In the genomic region with DNA sequence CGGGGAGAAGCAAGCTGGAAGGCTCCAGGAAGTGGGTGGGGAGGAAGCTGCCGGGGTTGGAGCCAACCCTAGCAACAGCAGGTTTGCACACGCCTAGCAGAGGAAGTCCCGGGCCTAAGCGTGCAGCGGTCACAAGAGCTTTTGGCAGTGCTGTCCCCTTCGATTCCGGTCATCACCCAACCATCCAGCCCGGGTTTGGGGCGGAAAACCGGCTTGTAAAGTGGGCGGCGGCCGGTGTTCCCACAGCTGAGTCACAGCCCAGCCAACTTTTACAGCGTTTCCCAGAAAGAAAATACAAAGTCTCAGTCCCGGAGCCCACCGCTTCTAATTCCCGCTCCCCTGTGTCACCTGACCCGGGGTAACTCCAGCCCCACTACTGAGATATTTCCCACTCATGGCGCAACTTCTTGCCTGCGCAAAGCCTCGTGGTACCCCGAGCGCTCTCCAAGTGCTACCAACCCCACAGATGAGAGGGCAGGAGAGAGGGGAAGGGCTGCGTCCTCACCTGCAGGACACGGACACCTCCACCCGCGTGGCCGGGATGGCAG, we compare ENCODE assay signal across 9 cellular contexts. TPM values are rescaled to one million over a fixed set of nuclear protein-coding genes. Genes with fewer than 3 reads are reported as not detected.
A peak's percentile ranks its signal among the peaks of the same experiment; 100 is the strongest.
DNase-seq lines count a peak whose midpoint lies in the region; ATAC-seq, FAIRE-seq and TF ChIP-seq lines count a peak whose summit lies in the region.
"Had no signal": no experiment of that assay in that cellular context is flagged by ENCODE, and none has a peak within 500 bp of the region (broad histone marks: within the 10 kb centered on the region; RNA-seq: fewer than 3 reads in every experiment).

No MANE protein-coding gene starts in this region.

- H3K14ac ChIP-seq in H1 (ENCODE audit: insufficient read length) = no peak overlapping the region

- CTCF ChIA-PET in activated CD4-positive, alpha-beta memory T cell treated with anti-CD3 and anti-CD28 coated beads, Interleukin-2, amount 10 ng/mL, durations not matched to agents 7 days and 5 days (lab: Charles Lee) = interaction anchor here (0.7 to 2.7 kb wide), 4 partner anchors 10 to 1127 kb away, joined by 3 to 19 read pairs (median 7); no protein-coding TSS in a partner anchor
- CTCF ChIA-PET in H1 (lab: Charles Lee; ENCODE audit: partially characterized antibody) = interaction anchor here (0.6 to 2.7 kb wide), 6 partner anchors 61 to 368 kb away, joined by 3 to 18 read pairs (median 6); no protein-coding TSS in a partner anchor

- TF ChIP-seq EP300 in H1 (IDR thresholded peaks at IDR 0.05; ENCODE audit: borderline replicate concordance in 1 of 2, low read depth in 2 of 2, low read length in 2 of 2) = no peak

- no peak overlapping the region for H4K5ac ChIP-seq in H1 (ENCODE audit: insufficient read length, low read depth, low read length)
- H4K5ac ChIP-seq in mesendoderm (ENCODE audit: low read length) = no peak overlapping the region

- peak overlapping the region; percentile 85 for H4K91ac ChIP-seq in H1 (replicated peaks; ENCODE audit: insufficient read length, low read length)

- H2AK5ac ChIP-seq in H1 (ENCODE audit: low read depth, low read length) (no peak overlapping the region), mesendoderm (ENCODE audit: low read length) (no peak overlapping the region)

- H3K27me3 ChIP-seq in HAP-1 (ENCODE audit: low read depth) = no peaks in the 10 kb centered on the region
- no peaks in the 10 kb centered on the region for H3K27me3 ChIP-seq in MM.1S (replicated peaks; ENCODE audit: insufficient read depth, low read length)
- peaks cover 0 to 10% (median 4%) of the 10 kb centered on the region in 4 experiments; a peak in 4 of 7 replicates for H3K27me3 ChIP-seq in H1 (replicated peaks in 1 of 4; ENCODE audit: control insufficient read depth in 3 of 4, extremely low read depth in 1 of 4, insufficient read depth in 3 of 4, low read length in 3 of 4)
- H3K27me3 ChIP-seq in mesendoderm (ENCODE audit: insufficient read depth, low read length, poor library complexity) = no peaks in the 10 kb centered on the region

- peaks cover 15% of the 10 kb centered on the region for H3K23me2 ChIP-seq in H1 (ENCODE audit: low read depth, low read length)

- H3K18ac ChIP-seq in H1 (ENCODE audit: extremely low read depth, low read length) (peak overlapping the region; percentile 42; the same call in 1 of the 2 replicates), mesendoderm (ENCODE audit: low read length) (peak overlapping the region; percentile 18)

- no peak overlapping the region for H3K23ac ChIP-seq in H1 (ENCODE audit: insufficient read length)
- no peak overlapping the region for H3K23ac ChIP-seq in mesendoderm (ENCODE audit: low read length)

- H3K9me3 ChIP-seq in HAP-1 = no peaks in the 10 kb centered on the region
- H3K9me3 ChIP-seq in MM.1S (replicated peaks; ENCODE audit: insufficient read depth, low read length) = no peaks in the 10 kb centered on the region
- no peaks in the 10 kb centered on the region for H3K9me3 ChIP-seq in H1 (ENCODE audit: insufficient read depth in 2 of 2, low read depth in 1 of 2, low read length in 1 of 2)

- TF ChIP-seq POLR2A in H1 (IDR thresholded peaks at IDR 0.05; ENCODE audit: control extremely low read depth in 1 of 2, low read depth in 2 of 2, low read length in 2 of 2) = peak in 1 of 2 experiments; percentile 31; a peak in 1 of 3 replicates

- peak overlapping the region; percentile 83 for H3K27ac Mint-ChIP-seq in activated CD4-positive, alpha-beta memory T cell treated with anti-CD3 and anti-CD28 coated beads, Interleukin-2, amount 10 ng/mL, durations not matched to agents 7 days and 5 days
- peak overlapping the region; percentile 17 for H3K27ac Mint-ChIP-seq in stimulated activated memory B cell treated with anti-CD40 and anti-IgM and Interleukin-4, amounts not matched to agents 10 μg/mL and 1 μg/mL and 100 μg/mL, for 72 hours

- H3K4me3 Mint-ChIP-seq in activated CD4-positive, alpha-beta memory T cell treated with anti-CD3 and anti-CD28 coated beads, Interleukin-2, amount 10 ng/mL, durations not matched to agents 7 days and 5 days = peak overlapping the region; percentile 86
- H3K4me3 Mint-ChIP-seq in stimulated activated memory B cell treated with anti-CD40 and anti-IgM and Interleukin-4, amounts not matched to agents 10 μg/mL and 1 μg/mL and 100 μg/mL, for 72 hours = peak overlapping the region; percentile 75

- H3K56ac ChIP-seq in H1 (replicated peaks; ENCODE audit: insufficient read length, low read depth, low read length) (no peak overlapping the region), mesendoderm (ENCODE audit: low read length) (peak overlapping the region; percentile 94)

- DNase-seq in GM12864 (ENCODE audit: low read depth) (no peak), HAP-1 (ENCODE audit: low spot score in 2 of 2) (peak; percentile 89 to 90), MM.1S (peak; percentile 81), H1 (ENCODE audit: low read depth in 1 of 2, low spot score in 2 of 2) (peak in 1 of 2 experiments; percentile 72), mesendoderm (peak; percentile 96), NCI-H2171 treated with DMSO at 0.1 percent for 48 hours (lab: John Stamatoyannopoulos, UW) (no peak)
- peak; percentile 62 for DNase-seq in activated CD4-positive, alpha-beta memory T cell treated with anti-CD3 and anti-CD28 coated beads, Interleukin-2, amount 10 ng/mL, durations not matched to agents 7 days and 5 days

- H3F3A ChIP-seq in MM.1S (ENCODE audit: insufficient read depth, low read length) = peaks cover 5% of the 10 kb centered on the region; the same call in 1 of the 2 replicates

- H4K8ac ChIP-seq in H1 (ENCODE audit: extremely low read depth, insufficient read depth, low read length) (peak overlapping the region; percentile 77), mesendoderm (ENCODE audit: low read depth, low read length) (no peak overlapping the region)

- no peaks in the 10 kb centered on the region for H3K9me2 ChIP-seq in MM.1S (replicated peaks; ENCODE audit: insufficient read depth, low read length)

- H2BK20ac ChIP-seq in H1 (ENCODE audit: low read length) = no peak overlapping the region

- H3K9me3 Mint-ChIP-seq in activated CD4-positive, alpha-beta memory T cell treated with anti-CD3 and anti-CD28 coated beads, Interleukin-2, amount 10 ng/mL, durations not matched to agents 7 days and 5 days = no peaks in the 10 kb centered on the region
- peaks cover 3% of the 10 kb centered on the region for H3K9me3 Mint-ChIP-seq in stimulated activated memory B cell treated with anti-CD40 and anti-IgM and Interleukin-4, amounts not matched to agents 10 μg/mL and 1 μg/mL and 100 μg/mL, for 72 hours

- no peak for FAIRE-seq in H1 (lab: Jason Lieb, UNC)
- FAIRE-seq: frontal cortex had no signal

- TF ChIP-seq CTCF in GM12864 (IDR thresholded peaks at IDR 0.05; ENCODE audit: low read depth, low read length, missing control alignments) = no peak
- no peak for TF ChIP-seq CTCF in MM.1S (IDR thresholded peaks at IDR 0.05; ENCODE audit: low read length)
- no peak for TF ChIP-seq CTCF in H1 (IDR thresholded peaks at IDR 0.05; ENCODE audit: control extremely low read depth in 1 of 3, insufficient read depth in 1 of 3, low read depth in 1 of 3, low read length in 3 of 3)

- no peak overlapping the region for H3K4ac ChIP-seq in H1 (replicated peaks; ENCODE audit: insufficient read length, low read depth, low read length)
- no peak overlapping the region for H3K4ac ChIP-seq in mesendoderm (ENCODE audit: low read depth, low read length)

- peaks cover 30% of the 10 kb centered on the region for H3K4me1 Mint-ChIP-seq in activated CD4-positive, alpha-beta memory T cell treated with anti-CD3 and anti-CD28 coated beads, Interleukin-2, amount 10 ng/mL, durations not matched to agents 7 days and 5 days
- H3K4me1 Mint-ChIP-seq in stimulated activated memory B cell treated with anti-CD40 and anti-IgM and Interleukin-4, amounts not matched to agents 10 μg/mL and 1 μg/mL and 100 μg/mL, for 72 hours = peaks cover 14% of the 10 kb centered on the region

- H2BK5ac ChIP-seq in H1 (ENCODE audit: low read depth, low read length) = 0 out of 2 replicates have a peak overlapping the region, but pooled peaks have one; percentile 3
- H2BK5ac ChIP-seq in mesendoderm (ENCODE audit: low read length) = peak overlapping the region; percentile 39

- H3K4me2 ChIP-seq in MM.1S (ENCODE audit: low read depth, low read length) (peak overlapping the region; percentile 96), H1 (ENCODE audit: insufficient read depth in 1 of 2, low read depth in 2 of 2, low read length in 2 of 2) (peak overlapping the region; percentile 77 to 92), mesendoderm (ENCODE audit: low read length) (peak overlapping the region; percentile 99)

- peak overlapping the region; percentile 69 for H3K9ac ChIP-seq in MM.1S (ENCODE audit: low read length)
- peak overlapping the region in 3 of 4 experiments; percentile 27 to 43 (median 42); a peak in 4 of 7 replicates for H3K9ac ChIP-seq in H1 (replicated peaks in 1 of 4; ENCODE audit: extremely low read depth in 1 of 4, low read depth in 3 of 4, low read length in 3 of 4)
- peak overlapping the region; percentile 86 for H3K9ac ChIP-seq in mesendoderm (ENCODE audit: low read length)

- peak overlapping the region; percentile 39 for H3K4me3 ChIP-seq in GM12864 (ENCODE audit: low read depth, low read length)
- peak overlapping the region; percentile 74 for H3K4me3 ChIP-seq in HAP-1
- peak overlapping the region; percentile 82 for H3K4me3 ChIP-seq in MM.1S (ENCODE audit: low read length)
- peak overlapping the region; percentile 63 to 75 (median 72) for H3K4me3 ChIP-seq in H1 (ENCODE audit: extremely low read depth in 1 of 4, insufficient read depth in 2 of 4, low read depth in 3 of 4, low read length in 4 of 4)
- H3K4me3 ChIP-seq in mesendoderm (ENCODE audit: low read length) = peak overlapping the region; percentile 72

- POLR2A ChIA-PET in activated CD4-positive, alpha-beta memory T cell treated with anti-CD3 and anti-CD28 coated beads, Interleukin-2, amount 10 ng/mL, durations not matched to agents 7 days and 5 days (lab: Charles Lee) = interaction anchor here (0.9 kb wide), 1 partner anchor 9 kb away, joined by 3 read pairs; no protein-coding TSS in a partner anchor
- POLR2A ChIA-PET in H1 (lab: Charles Lee; ENCODE audit: partially characterized antibody) = interaction anchor here (1.3 to 2.9 kb wide), 3 partner anchors 10 to 190 kb away, joined by 3 to 9 read pairs (median 6); no protein-coding TSS in a partner anchor

- H3K36me3 ChIP-seq in HAP-1 (replicated peaks) = no peaks in the 10 kb centered on the region
- no peaks in the 10 kb centered on the region for H3K36me3 ChIP-seq in MM.1S (replicated peaks; ENCODE audit: insufficient read depth, low read length)
- H3K36me3 ChIP-seq in H1 (ENCODE audit: control insufficient read depth in 2 of 4, insufficient read depth in 4 of 4, low read length in 3 of 4) = no peaks in the 10 kb centered on the region
- H3K36me3 ChIP-seq in mesendoderm (ENCODE audit: control insufficient read depth, insufficient read depth, low read length) = no peaks in the 10 kb centered on the region

- 0 out of 4 replicates have a peak, but pooled peaks of 1 of the 2 experiments have one; percentile 6 for TF ChIP-seq RAD21 in H1 (IDR thresholded peaks at IDR 0.05 in 1 of 2, conservative IDR thresholded peaks at IDR 0.05 in 1 of 2; ENCODE audit: low read depth in 2 of 2, low read length in 2 of 2)

- H3K27me3 Mint-ChIP-seq in activated CD4-positive, alpha-beta memory T cell treated with anti-CD3 and anti-CD28 coated beads, Interleukin-2, amount 10 ng/mL, durations not matched to agents 7 days and 5 days = peaks cover 21% of the 10 kb centered on the region
- peaks cover 40% of the 10 kb centered on the region for H3K27me3 Mint-ChIP-seq in stimulated activated memory B cell treated with anti-CD40 and anti-IgM and Interleukin-4, amounts not matched to agents 10 μg/mL and 1 μg/mL and 100 μg/mL, for 72 hours

- 1% methylated on average over 28 of the region's 29 CpGs; no CpG with 5 or more reads in 1 of the 2 experiments for WGBS in H1 (ENCODE audit: extremely low coverage in 1 of 2, insufficient coverage in 1 of 2, insufficient read length in 1 of 2, insufficient replicate concordance in 2 of 2, low coverage in 1 of 2, low lambda C conversion rate in 2 of 2, missing lambda C conversion rate in 1 of 2), 2 experiments
- no CpG with 5 or more reads among the region's 29 CpGs for WGBS in mesendoderm (ENCODE audit: extremely low coverage, insufficient coverage, low lambda C conversion rate)

- peak overlapping the region; percentile 75; the same call in 1 of the 2 replicates for H3K27ac ChIP-seq in MM.1S (ENCODE audit: low read length)
- H3K27ac ChIP-seq in H1 (ENCODE audit: low read depth, low read length) = no peak overlapping the region
- H3K27ac ChIP-seq in mesendoderm (ENCODE audit: low read depth, low read length) = peak overlapping the region; percentile 80

- peak; percentile 55 for ATAC-seq in stimulated activated memory B cell treated with anti-CD40 and anti-IgM and Interleukin-4, amounts not matched to agents 10 μg/mL and 1 μg/mL and 100 μg/mL, for 72 hours

- no peaks in the 10 kb centered on the region for H4K20me1 ChIP-seq in MM.1S (ENCODE audit: insufficient read depth, low read length)
- H4K20me1 ChIP-seq in H1 (replicated peaks in 1 of 2; ENCODE audit: control insufficient read depth in 1 of 2, insufficient read depth in 2 of 2, low read length in 2 of 2) = no peaks in the 10 kb centered on the region

- in situ Hi-C loops in HAP-1 (cut with MboI; ENCODE audit: low sequenced_read_pairs) = loop anchor here (5.0 to 25.0 kb wide), 3 partner anchors 197 to 768 kb away; no protein-coding TSS in a partner anchor

- H2BK120ac ChIP-seq in H1 (replicated peaks; ENCODE audit: low read depth, low read length) (peak overlapping the region; percentile 5), mesendoderm (ENCODE audit: low read depth, low read length) (no peak overlapping the region)

- H3K79me1 ChIP-seq in H1 (ENCODE audit: low read depth, low read length) = no peaks in the 10 kb centered on the region
- peaks cover 3% of the 10 kb centered on the region for H3K79me1 ChIP-seq in mesendoderm (ENCODE audit: low read length)

- no peaks in the 10 kb centered on the region for H3K36me3 Mint-ChIP-seq in activated CD4-positive, alpha-beta memory T cell treated with anti-CD3 and anti-CD28 coated beads, Interleukin-2, amount 10 ng/mL, durations not matched to agents 7 days and 5 days (ENCODE audit: low read depth)
- H3K36me3 Mint-ChIP-seq in stimulated activated memory B cell treated with anti-CD40 and anti-IgM and Interleukin-4, amounts not matched to agents 10 μg/mL and 1 μg/mL and 100 μg/mL, for 72 hours = no peaks in the 10 kb centered on the region

- H2AFZ ChIP-seq in MM.1S (ENCODE audit: low read length) (peak overlapping the region; percentile 79), H1 (ENCODE audit: low read length) (peak overlapping the region; percentile 98)

- H2BK15ac ChIP-seq in H1 (ENCODE audit: low read length) (no peak overlapping the region), mesendoderm (replicated peaks; ENCODE audit: low read depth) (no peak overlapping the region)

- H3K79me2 ChIP-seq in MM.1S (ENCODE audit: low read length) (peaks cover 36% of the 10 kb centered on the region), H1 (ENCODE audit: control insufficient read depth in 1 of 2, insufficient read depth in 2 of 2, low read length in 2 of 2) (peaks cover 0 to 4% of the 10 kb centered on the region in 2 experiments; a peak in 1 of 4 replicates), mesendoderm (ENCODE audit: control insufficient read depth, insufficient read depth, low read length) (no peaks in the 10 kb centered on the region)

- H3K4me1 ChIP-seq in HAP-1 = peaks cover 24% of the 10 kb centered on the region
- H3K4me1 ChIP-seq in MM.1S (ENCODE audit: low read length) = no peaks in the 10 kb centered on the region
- H3K4me1 ChIP-seq in H1 (replicated peaks in 1 of 4; ENCODE audit: control insufficient read depth in 3 of 4, insufficient read depth in 4 of 4, low read length in 3 of 4) = peaks cover 0 to 2% (median 0%) of the 10 kb centered on the region in 4 experiments; a peak in 1 of 7 replicates
- H3K4me1 ChIP-seq in mesendoderm (ENCODE audit: control insufficient read depth, low read depth, low read length) = no peaks in the 10 kb centered on the region

- peak overlapping the region; percentile 39; the same call in 1 of the 2 replicates for H2BK12ac ChIP-seq in H1 (ENCODE audit: low read depth, low read length)

RNA-seq across cellular contexts. Expression of gene CPNE8, which starts 0.4 kb away (rescaled TPM):
- 1 to 10 TPM; 4.2 to 4.6 TPM for total RNA-seq in activated CD4-positive, alpha-beta memory T cell treated with anti-CD3 and anti-CD28 coated beads, Interleukin-2, amount 10 ng/mL, durations not matched to agents 7 days and 5 days
- 6.8 and 7.4 TPM in 2 replicates for total RNA-seq in H1 (2021; fragmentation: NEBNext Ultra II Directional; extraction: Animal tissue kit (Norgen Biotek cat#: 25700))
- polyA plus RNA-seq in H1 (2011; rRNA removed) = 1.5 and 2.5 TPM in 2 replicates
- 2.7 TPM for polyA plus RNA-seq in H1 (2011; cell fraction: cytosol; rRNA removed)
- 4.4 TPM for polyA plus RNA-seq in H1 (2011; cell fraction: nucleus; rRNA removed)
- polyA plus RNA-seq in H1 (2012, experiment 1 of 2) = 1.7 to 5.3 TPM (median 2.8 TPM) in 4 replicates
- 0.24 TPM for polyA plus RNA-seq in H1 (2012, experiment 2 of 2)
- 3.3 TPM for polyA plus RNA-seq in H1 (2013, experiment 1 of 2)
- polyA plus RNA-seq in H1 (2013, experiment 2 of 2) = 3.3 TPM
- 2.9 and 7.2 TPM in 2 replicates for polyA minus RNA-seq in H1 (2011; rRNA and poly(A)+ RNA removed)
- 2.6 TPM for polyA minus RNA-seq in H1 (2011; cell fraction: cytosol; rRNA and poly(A)+ RNA removed)
- 19.7 TPM for polyA minus RNA-seq in H1 (2011; cell fraction: nucleus; rRNA and poly(A)+ RNA removed)
- 2.4 TPM for polyA plus RNA-seq in mesendoderm (2013, experiment 1 of 2)
- polyA plus RNA-seq in mesendoderm (2013, experiment 2 of 2) = 2.9 TPM

Comparison
In these comparisons a context has a peak if more than half of its experiments do, and no peak if none do; other contexts are left out.
1. DNase-seq: peak in HAP-1 (2 of 2), MM.1S (single experiment), activated CD4-positive, alpha-beta memory T cell treated with anti-CD3 and anti-CD28 coated beads, Interleukin-2, amount 10 ng/mL, durations not matched to agents 7 days and 5 days (single experiment) and mesendoderm (single experiment); none in GM12864 (single experiment) and NCI-H2171 treated with DMSO at 0.1 percent for 48 hours (single experiment).
2. Peak in every context shown above with its lines, with median percentiles within 50 percentile points of each other: H3K4me3 ChIP-seq, H3K4me2 ChIP-seq and H3K9ac ChIP-seq.